Comparison of ENCODE assay signal across 11 cellular contexts in genomic region chr15:80031841-80032240, GRCh38. TPM values are rescaled to one million over a fixed set of nuclear protein-coding genes. Genes with fewer than 3 reads are reported as not detected.
DNase-seq lines count a peak whose midpoint lies in the region; ATAC-seq and TF ChIP-seq lines count a peak whose summit lies in the region.
"Had no signal": no experiment of that assay in that cellular context is flagged by ENCODE, and none has a peak within 500 bp of the region (broad histone marks: within the 10 kb centered on the region; RNA-seq: fewer than 3 reads in every experiment).

No MANE protein-coding gene starts in this region.

- TF ChIP-seq CTCF in RWPE2 (IDR thresholded peaks at IDR 0.05; ENCODE audit: poor library complexity, severe bottlenecking) (no peak), left lung (IDR thresholded peaks at IDR 0.05) (no peak)

- H3K9me3 ChIP-seq in RWPE2 (ENCODE audit: severe bottlenecking), result no peaks in the 10 kb centered on the region
- no peaks in the 10 kb centered on the region for H3K9me3 ChIP-seq in left lung

- peak; percentile 38 for DNase-seq in activated CD4-positive, alpha-beta T cell treated with anti-CD3 and anti-CD28 coated beads for 48 hours
- no peak for DNase-seq in activated CD4-positive, alpha-beta T cell treated with anti-CD3 and anti-CD28 coated beads for 1 hour
- DNase-seq in NCI-H1417 (lab: John Stamatoyannopoulos, UW) (peak; percentile 63 to 90 (median 64)), RWPE2 (ENCODE audit: low spot score) (no peak), left lung (no peak), hypothalamus (lab: John Stamatoyannopoulos, UW) (no peak)
- DNase-seq: activated effector memory CD4-positive, alpha-beta T cell treated with Interleukin-2 at 50 U/mL for 16 hours; effector memory CD4-positive, alpha-beta T cell; stimulated activated CD8-positive, alpha-beta memory T cell treated with anti-CD3 and anti-CD28 coated beads, Interleukin-4, amount 100 ng/mL, for 48 hours had no signal

- intact Hi-C loops in left lung (cut with DNase I), result no loop called here

- H3K36me3 ChIP-seq in RWPE2 (ENCODE audit: low read depth), result no peaks in the 10 kb centered on the region
- H3K36me3 ChIP-seq in left lung, result no peaks in the 10 kb centered on the region

- H3K4me3 ChIP-seq in RWPE2 (ENCODE audit: severe bottlenecking) (no peak overlapping the region), left lung (no peak overlapping the region)

- H3K4me1 ChIP-seq in RWPE2 (ENCODE audit: insufficient read depth, poor library complexity, severe bottlenecking) (peaks cover 17% of the 10 kb centered on the region), left lung (peaks cover 5 to 11% of the 10 kb centered on the region in 2 donors)

- H3K27ac ChIP-seq in RWPE2 (ENCODE audit: poor library complexity, severe bottlenecking) (peak overlapping the region; percentile 55), left lung (no peak overlapping the region)

- H3K27me3 ChIP-seq in RWPE2 (ENCODE audit: insufficient read depth, poor library complexity, severe bottlenecking) (no peaks in the 10 kb centered on the region), left lung (no peaks in the 10 kb centered on the region)

- ATAC-seq in RWPE2 (ENCODE audit: low read depth) (0 out of 3 replicates have a peak, but pooled peaks have one; percentile 3), left lung (peak; percentile 38), HG03565 (IDR thresholded peaks at IDR 0.05; ENCODE audit: unreplicated experiment) (no peak), HG02763 (IDR thresholded peaks at IDR 0.05; ENCODE audit: unreplicated experiment) (no peak)

RNA-seq across cellular contexts. Expression of gene ZFAND6, which starts 27.6 kb away (rescaled TPM):
- total RNA-seq in left lung, result 10 to 100 TPM; 71.0 to 78.4 TPM

Comparison
In these comparisons a context has a peak if more than half of its experiments do, and no peak if none do; other contexts are left out.
1. DNase-seq: peak in activated CD4-positive, alpha-beta T cell treated with anti-CD3 and anti-CD28 coated beads for 48 hours (single experiment) and NCI-H1417 (3 of 3); none in activated CD4-positive, alpha-beta T cell treated with anti-CD3 and anti-CD28 coated beads for 1 hour (single experiment), RWPE2 (single experiment), left lung (0 of 2) and hypothalamus (0 of 51).
2. ATAC-seq: peak in RWPE2 (single experiment) and left lung (single experiment); none in HG03565 (single experiment) and HG02763 (single experiment).